In genomic region chr12:68317047-68317667, GRCh38 we compare ENCODE assay signal across 8 cellular contexts. TPM values are rescaled to one million over a fixed set of nuclear protein-coding genes. Genes with fewer than 3 reads are reported as not detected.
A peak's percentile ranks its signal among the peaks of the same experiment; 100 is the strongest.
DNase-seq lines count a peak whose midpoint lies in the region; ATAC-seq and TF ChIP-seq lines count a peak whose summit lies in the region.

No MANE protein-coding gene starts in this region.

- H3K9ac ChIP-seq in fibroblast of lung (ENCODE audit: insufficient read depth, low read length) = no peak overlapping the region

- H3K79me2 ChIP-seq in fibroblast of lung (ENCODE audit: control insufficient read depth, insufficient read depth, low read length) = no peaks in the 10 kb centered on the region

- H3K4me1 ChIP-seq in fibroblast of lung (ENCODE audit: control insufficient read depth, extremely low read depth, insufficient read depth, low read length) = no peaks in the 10 kb centered on the region

- H3K27me3 ChIP-seq in fibroblast of lung (ENCODE audit: control insufficient read depth, insufficient read depth, low read length) = no peaks in the 10 kb centered on the region

- no peak for ATAC-seq in GM21447 (IDR thresholded peaks at IDR 0.05; ENCODE audit: unreplicated experiment)

- peak; percentile 53 for DNase-seq in activated gamma-delta T cell treated with Interleukin-2 at 50 U/mL for 16 hours
- DNase-seq in activated gamma-delta T cell (lab: John Stamatoyannopoulos, UW) = no peak
- peak; percentile 43 for DNase-seq in NCI-H146 (lab: John Stamatoyannopoulos, UW)
- peak; percentile 46 to 66 for DNase-seq in activated CD4-positive, alpha-beta T cell treated with anti-CD3 and anti-CD28 coated beads for 4 hours
- peak; percentile 40 to 80 for DNase-seq in fibroblast of lung (ENCODE audit: low read depth in 2 of 2)
- peak; percentile 57 for DNase-seq in renal cortical epithelial cell (ENCODE audit: low read depth)
- DNase-seq in cortex of kidney (lab: John Stamatoyannopoulos, UW) = no peak

- H2AFZ ChIP-seq in fibroblast of lung (ENCODE audit: low read length) = no peak overlapping the region

- H3K36me3 ChIP-seq in fibroblast of lung (ENCODE audit: control insufficient read depth, insufficient read depth, low read length) = peaks cover 4% of the 10 kb centered on the region

- TF ChIP-seq CTCF in fibroblast of lung (conservative IDR thresholded peaks at IDR 0.05 in 1 of 2, IDR thresholded peaks at IDR 0.05 in 1 of 2; ENCODE audit: low read depth in 1 of 2, low read length in 2 of 2) = peak; percentile 31 to 52

- H4K20me1 ChIP-seq in fibroblast of lung (ENCODE audit: control insufficient read depth, extremely low read depth, insufficient read depth, low read length) = no peaks in the 10 kb centered on the region

- H3K4me3 ChIP-seq in fibroblast of lung (replicated peaks in 1 of 4; ENCODE audit: control extremely low read depth in 1 of 4, insufficient read depth in 1 of 4, low read depth in 3 of 4, low read length in 4 of 4) = no peak overlapping the region

- H3K9me3 ChIP-seq in fibroblast of lung (ENCODE audit: control insufficient read depth, insufficient read depth, low read depth, low read length) = no peaks in the 10 kb centered on the region

- no peak overlapping the region for H3K4me2 ChIP-seq in fibroblast of lung (ENCODE audit: extremely low read depth, insufficient read depth, low read length)

- H3K27ac ChIP-seq in fibroblast of lung (ENCODE audit: insufficient read depth, low read length) = no peak overlapping the region

RNA-seq across cellular contexts. Expression of gene MDM1, which starts 15.0 kb away (rescaled TPM):
- 12.4 and 12.8 TPM in 2 replicates for total RNA-seq in fibroblast of lung
- polyA plus RNA-seq in fibroblast of lung = 5.0 and 7.4 TPM in 2 replicates
- polyA plus RNA-seq in fibroblast of lung (2012) = 2.6 and 3.6 TPM in 2 replicates
- polyA minus RNA-seq in fibroblast of lung (ENCODE audit: low replicate concordance) = 0.26 and 1.6 TPM in 2 replicates
- total RNA-seq in renal cortical epithelial cell = 6.4 and 9.2 TPM in 2 replicates

Comparison
In these comparisons a context has a peak if more than half of its experiments do, and no peak if none do; other contexts are left out.
1. DNase-seq: peak in activated gamma-delta T cell treated with Interleukin-2 at 50 U/mL for 16 hours (single experiment), NCI-H146 (single experiment), activated CD4-positive, alpha-beta T cell treated with anti-CD3 and anti-CD28 coated beads for 4 hours (2 of 2), fibroblast of lung (2 of 2) and renal cortical epithelial cell (single experiment); none in activated gamma-delta T cell (single experiment) and cortex of kidney (single experiment).